8 cellular contexts compared by ENCODE assay signal in the genomic region with DNA sequence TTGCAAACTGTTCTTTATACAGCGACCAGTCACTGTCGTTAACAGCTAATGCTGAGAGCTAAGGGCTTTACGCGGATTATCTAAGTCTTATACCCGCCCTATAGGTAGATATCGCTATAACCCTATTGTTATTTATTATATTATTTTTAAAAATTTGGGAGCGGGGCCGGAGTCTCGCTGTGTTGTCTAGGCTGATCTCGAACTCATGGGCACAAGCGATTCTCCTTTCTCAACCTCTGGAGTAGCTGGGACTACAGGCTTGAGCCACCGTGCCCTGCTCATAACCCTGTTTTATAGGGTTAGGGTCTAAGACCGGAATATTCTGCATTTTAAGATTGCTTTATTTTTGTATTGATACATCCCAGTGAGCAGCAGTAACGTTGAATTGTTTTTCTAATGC. TPM values are rescaled to one million over a fixed set of nuclear protein-coding genes. Genes with fewer than 3 reads are reported as not detected.
A peak's percentile ranks its signal among the peaks of the same experiment; 100 is the strongest.
DNase-seq lines count a peak whose midpoint lies in the region; ATAC-seq, FAIRE-seq and TF ChIP-seq lines count a peak whose summit lies in the region.

No MANE protein-coding gene starts in this region.

- CTCF ChIA-PET in H1 (lab: Charles Lee; ENCODE audit: partially characterized antibody), result interaction anchor here (0.8 to 1.3 kb wide), 5 partner anchors 21 to 27 kb away, joined by 3 to 5 read pairs (median 3); no protein-coding TSS in a partner anchor

- TF ChIP-seq CTCF in CD14-positive monocyte (IDR thresholded peaks at IDR 0.05) (no peak), MM.1S (IDR thresholded peaks at IDR 0.05; ENCODE audit: low read length) (no peak), H1 (IDR thresholded peaks at IDR 0.05; ENCODE audit: control extremely low read depth in 1 of 3, insufficient read depth in 1 of 3, low read depth in 1 of 3, low read length in 3 of 3) (no peak), neural progenitor cell (IDR thresholded peaks at IDR 0.05) (no peak)

- H4K5ac ChIP-seq in H1 (ENCODE audit: insufficient read length, low read depth, low read length), result peak overlapping the region; percentile 86

- intact Hi-C loops in CD14-positive monocyte (cut with micrococcal nuclease), result no loop called here

- peak overlapping the region; percentile 68 for H3K4me2 ChIP-seq in MM.1S (ENCODE audit: low read depth, low read length)
- peak overlapping the region; percentile 88 to 95 for H3K4me2 ChIP-seq in H1 (ENCODE audit: insufficient read depth in 1 of 2, low read depth in 2 of 2, low read length in 2 of 2)
- H3K4me2 ChIP-seq in neural progenitor cell, result peak overlapping the region; percentile 98

- peak overlapping the region; percentile 93; the same call in 1 of the 2 replicates for H3K18ac ChIP-seq in H1 (ENCODE audit: extremely low read depth, low read length)

- H4K91ac ChIP-seq in H1 (replicated peaks; ENCODE audit: insufficient read length, low read length), result peak overlapping the region; percentile 90

- H2AFZ ChIP-seq in MM.1S (ENCODE audit: low read length) (peak overlapping the region; percentile 74; the same call in 1 of the 2 replicates), H1 (ENCODE audit: low read length) (no peak overlapping the region), neural progenitor cell (replicated peaks) (peak overlapping the region; percentile 96)

- H3K27me3 ChIP-seq in MM.1S (replicated peaks; ENCODE audit: insufficient read depth, low read length), result no peaks in the 10 kb centered on the region
- peaks cover 0 to 6% (median 0%) of the 10 kb centered on the region in 4 experiments; a peak in 2 of 7 replicates for H3K27me3 ChIP-seq in H1 (replicated peaks in 1 of 4; ENCODE audit: control insufficient read depth in 3 of 4, extremely low read depth in 1 of 4, insufficient read depth in 3 of 4, low read length in 3 of 4)
- H3K27me3 ChIP-seq in neural progenitor cell, result no peaks in the 10 kb centered on the region

- no peak overlapping the region for H2BK20ac ChIP-seq in H1 (ENCODE audit: low read length)

- H3K36me3 ChIP-seq in MM.1S (replicated peaks; ENCODE audit: insufficient read depth, low read length) (no peaks in the 10 kb centered on the region), H1 (ENCODE audit: control insufficient read depth in 2 of 4, insufficient read depth in 4 of 4, low read length in 3 of 4) (peaks cover 6 to 11% (median 8%) of the 10 kb centered on the region in 4 experiments; a peak in 6 of 8 replicates), neural progenitor cell (no peaks in the 10 kb centered on the region)

- H4K20me1 ChIP-seq in MM.1S (ENCODE audit: insufficient read depth, low read length) (no peaks in the 10 kb centered on the region), H1 (replicated peaks in 1 of 2; ENCODE audit: control insufficient read depth in 1 of 2, insufficient read depth in 2 of 2, low read length in 2 of 2) (peaks cover 0 to 5% of the 10 kb centered on the region in 2 experiments), neural progenitor cell (ENCODE audit: low read depth) (peaks cover 2% of the 10 kb centered on the region)

- H3F3A ChIP-seq in MM.1S (ENCODE audit: insufficient read depth, low read length) (no peaks in the 10 kb centered on the region), neural progenitor cell (ENCODE audit: low read depth) (no peaks in the 10 kb centered on the region)

- H2BK12ac ChIP-seq in H1 (ENCODE audit: low read depth, low read length), result no peak overlapping the region

- H3K23me2 ChIP-seq in H1 (ENCODE audit: low read depth, low read length), result peaks cover 11% of the 10 kb centered on the region

- H3K36me3 Mint-ChIP-seq in CD14-positive monocyte (peaks cover 16 to 26% of the 10 kb centered on the region in 2 donors), neural progenitor cell (peaks cover 22% of the 10 kb centered on the region)

- no peaks in the 10 kb centered on the region for H3K9me3 ChIP-seq in MM.1S (replicated peaks; ENCODE audit: insufficient read depth, low read length)
- H3K9me3 ChIP-seq in H1 (ENCODE audit: insufficient read depth in 2 of 2, low read depth in 1 of 2, low read length in 1 of 2), result peaks cover 10 to 11% of the 10 kb centered on the region in 2 experiments; a peak in 3 of 4 replicates
- H3K9me3 ChIP-seq in neural progenitor cell (ENCODE audit: low read depth), result no peaks in the 10 kb centered on the region

- no peak for ATAC-seq in GM18520 (IDR thresholded peaks at IDR 0.05; ENCODE audit: unreplicated experiment)

- no peak for TF ChIP-seq POLR2A in H1 (IDR thresholded peaks at IDR 0.05; ENCODE audit: control extremely low read depth in 1 of 2, low read depth in 2 of 2, low read length in 2 of 2)

- no peak for TF ChIP-seq RAD21 in H1 (IDR thresholded peaks at IDR 0.05 in 1 of 2, conservative IDR thresholded peaks at IDR 0.05 in 1 of 2; ENCODE audit: low read depth in 2 of 2, low read length in 2 of 2)

- H3K4me1 ChIP-seq in MM.1S (ENCODE audit: low read length) (peaks cover 4% of the 10 kb centered on the region; the same call in 1 of the 2 replicates), H1 (replicated peaks in 1 of 4; ENCODE audit: control insufficient read depth in 3 of 4, insufficient read depth in 4 of 4, low read length in 3 of 4) (peaks cover 0 to 8% (median 3%) of the 10 kb centered on the region in 4 experiments; a peak in 3 of 7 replicates), neural progenitor cell (peaks cover 9% of the 10 kb centered on the region)

- H3K4ac ChIP-seq in H1 (replicated peaks; ENCODE audit: insufficient read length, low read depth, low read length), result peak overlapping the region; percentile 53

- peak overlapping the region; percentile 100; the same call in 1 of the 2 replicates for H4K8ac ChIP-seq in H1 (ENCODE audit: extremely low read depth, insufficient read depth, low read length)

- no peak overlapping the region for H2AK5ac ChIP-seq in H1 (ENCODE audit: low read depth, low read length)

- H3K9me3 Mint-ChIP-seq in CD14-positive monocyte (peaks cover 0 to 4% (median 0%) of the 10 kb centered on the region in 7 donors), neural progenitor cell (peaks cover 17% of the 10 kb centered on the region)

- H2BK120ac ChIP-seq in H1 (replicated peaks; ENCODE audit: low read depth, low read length), result no peak overlapping the region

- DNase-seq in CD14-positive monocyte (ENCODE audit: low spot score) (no peak), MM.1S (no peak), H1 (ENCODE audit: low read depth in 1 of 2, low spot score in 2 of 2) (no peak), neural progenitor cell (ENCODE audit: low spot score) (no peak), NCI-H748 (lab: John Stamatoyannopoulos, UW; ENCODE audit: unreplicated experiment) (no peak), AG08395 (ENCODE audit: low spot score) (no peak)
- no peak for DNase-seq in stimulated activated CD4-positive, alpha-beta T cell treated with anti-CD3 and anti-CD28 coated beads, Interleukin-4, amount 100 ng/mL, for 4 hours

- H2BK15ac ChIP-seq in H1 (ENCODE audit: low read length), result no peak overlapping the region

- WGBS in H1 (ENCODE audit: extremely low coverage in 1 of 2, insufficient coverage in 1 of 2, insufficient read length in 1 of 2, insufficient replicate concordance in 2 of 2, low coverage in 1 of 2, low lambda C conversion rate in 2 of 2, missing lambda C conversion rate in 1 of 2), 2 experiments, result 31% methylated on average over 14 of the region's 14 CpGs; no CpG with 5 or more reads in 1 of the 2 experiments

- H2BK5ac ChIP-seq in H1 (ENCODE audit: low read depth, low read length), result peak overlapping the region; percentile 100

- TF ChIP-seq EP300 in H1 (IDR thresholded peaks at IDR 0.05; ENCODE audit: borderline replicate concordance in 1 of 2, low read depth in 2 of 2, low read length in 2 of 2), result no peak

- H3K79me1 ChIP-seq in H1 (ENCODE audit: low read depth, low read length), result peaks cover 16% of the 10 kb centered on the region

- peak overlapping the region; percentile 98 for H3K4me3 Mint-ChIP-seq in CD14-positive monocyte
- H3K4me3 Mint-ChIP-seq in neural progenitor cell, result peak overlapping the region; percentile 98

- H3K14ac ChIP-seq in H1 (ENCODE audit: insufficient read length), result no peak overlapping the region

- H3K79me2 ChIP-seq in MM.1S (ENCODE audit: low read length) (peaks cover 39% of the 10 kb centered on the region), H1 (ENCODE audit: control insufficient read depth in 1 of 2, insufficient read depth in 2 of 2, low read length in 2 of 2) (peaks cover 12 to 52% of the 10 kb centered on the region in 2 experiments), neural progenitor cell (ENCODE audit: low read depth) (peaks cover 65% of the 10 kb centered on the region)

- POLR2A ChIA-PET in H1 (lab: Charles Lee; ENCODE audit: partially characterized antibody), result interaction anchor here (0.8 to 6.9 kb wide), 23 partner anchors 8 to 75 kb away, joined by 3 to 54 read pairs (median 5); a partner anchor contains a TSS

- H3K27ac Mint-ChIP-seq in CD14-positive monocyte, result peak overlapping the region in 6 of 7 donors; percentile 82 to 97 (median 92)
- H3K27ac Mint-ChIP-seq in neural progenitor cell, result peak overlapping the region; percentile 99

- H3K27me3 Mint-ChIP-seq in CD14-positive monocyte (ENCODE audit: low read depth in 3 of 3) (peaks cover 0 to 2% (median 1%) of the 10 kb centered on the region in 3 donors), neural progenitor cell (ENCODE audit: insufficient read depth, low read depth) (peaks cover 11% of the 10 kb centered on the region)

- peak overlapping the region; percentile 70 for H3K56ac ChIP-seq in H1 (replicated peaks; ENCODE audit: insufficient read length, low read depth, low read length)

- H3K27ac ChIP-seq in MM.1S (ENCODE audit: low read length) (peak overlapping the region; percentile 68; the same call in 1 of the 2 replicates), H1 (ENCODE audit: low read depth, low read length) (peak overlapping the region; percentile 99; the same call in 1 of the 2 replicates), neural progenitor cell (no peak overlapping the region)

- H3K9me2 ChIP-seq in MM.1S (replicated peaks; ENCODE audit: insufficient read depth, low read length), result no peaks in the 10 kb centered on the region

- H3K4me1 Mint-ChIP-seq in CD14-positive monocyte, result peaks cover 45% of the 10 kb centered on the region
- peaks cover 12% of the 10 kb centered on the region for H3K4me1 Mint-ChIP-seq in neural progenitor cell

- no peak for FAIRE-seq in H1 (lab: Jason Lieb, UNC)

- H3K9ac ChIP-seq in MM.1S (ENCODE audit: low read length), result peak overlapping the region; percentile 90
- H3K9ac ChIP-seq in H1 (replicated peaks in 1 of 4; ENCODE audit: extremely low read depth in 1 of 4, low read depth in 3 of 4, low read length in 3 of 4), result peak overlapping the region; percentile 88 to 99 (median 99)
- peak overlapping the region; percentile 96 for H3K9ac ChIP-seq in neural progenitor cell

- peak overlapping the region; percentile 83 for H3K4me3 ChIP-seq in MM.1S (ENCODE audit: low read length)
- peak overlapping the region; percentile 77 to 97 (median 94) for H3K4me3 ChIP-seq in H1 (ENCODE audit: extremely low read depth in 1 of 4, insufficient read depth in 2 of 4, low read depth in 3 of 4, low read length in 4 of 4)
- H3K4me3 ChIP-seq in neural progenitor cell, result peak overlapping the region; percentile 98

- no peak overlapping the region for H3K23ac ChIP-seq in H1 (ENCODE audit: insufficient read length)

RNA-seq across cellular contexts. Expression of a gene that starts 24.7 kb away (rescaled TPM):
- 10 to 100 TPM; 63.7 to 83.7 TPM for polyA plus RNA-seq in CD14-positive monocyte
- total RNA-seq in H1 (2021; fragmentation: NEBNext Ultra II Directional; extraction: Animal tissue kit (Norgen Biotek cat#: 25700)), result 48.3 and 53.0 TPM in 2 replicates
- 110 and 155 TPM in 2 replicates for polyA plus RNA-seq in H1 (2011; rRNA removed)
- polyA plus RNA-seq in H1 (2011; cell fraction: cytosol; rRNA removed), result 106 TPM
- 160 TPM for polyA plus RNA-seq in H1 (2011; cell fraction: nucleus; rRNA removed)
- polyA plus RNA-seq in H1 (2012, experiment 1 of 2), result 35.4 to 56.5 TPM (median 53.7 TPM) in 4 replicates
- 59.8 TPM for polyA plus RNA-seq in H1 (2012, experiment 2 of 2)
- 47.6 TPM for polyA plus RNA-seq in H1 (2013, experiment 1 of 2)
- polyA plus RNA-seq in H1 (2013, experiment 2 of 2), result 46.6 TPM
- 44.0 and 65.5 TPM in 2 replicates for polyA minus RNA-seq in H1 (2011; rRNA and poly(A)+ RNA removed)
- polyA minus RNA-seq in H1 (2011; cell fraction: cytosol; rRNA and poly(A)+ RNA removed), result 40.0 TPM
- 30.4 TPM for polyA minus RNA-seq in H1 (2011; cell fraction: nucleus; rRNA and poly(A)+ RNA removed)
- total RNA-seq in neural progenitor cell (ENCODE audit: low replicate concordance), result 55.1 and 101 TPM in 2 replicates

RNA-seq across cellular contexts. Expression of a gene that starts 46.0 kb away (rescaled TPM):
- not detected for polyA plus RNA-seq in CD14-positive monocyte
- 69.9 and 76.0 TPM in 2 replicates for total RNA-seq in H1 (2021; fragmentation: NEBNext Ultra II Directional; extraction: Animal tissue kit (Norgen Biotek cat#: 25700))
- polyA plus RNA-seq in H1 (2011; rRNA removed), result 92.6 and 128 TPM in 2 replicates
- 67.3 TPM for polyA plus RNA-seq in H1 (2011; cell fraction: cytosol; rRNA removed)
- 98.2 TPM for polyA plus RNA-seq in H1 (2011; cell fraction: nucleus; rRNA removed)
- polyA plus RNA-seq in H1 (2012, experiment 1 of 2), result 57.0 to 79.5 TPM (median 70.2 TPM) in 4 replicates
- 80.6 TPM for polyA plus RNA-seq in H1 (2012, experiment 2 of 2)
- polyA plus RNA-seq in H1 (2013, experiment 1 of 2), result 57.0 TPM
- 59.8 TPM for polyA plus RNA-seq in H1 (2013, experiment 2 of 2)
- 32.9 and 39.2 TPM in 2 replicates for polyA minus RNA-seq in H1 (2011; rRNA and poly(A)+ RNA removed)
- 49.4 TPM for polyA minus RNA-seq in H1 (2011; cell fraction: cytosol; rRNA and poly(A)+ RNA removed)
- 43.7 TPM for polyA minus RNA-seq in H1 (2011; cell fraction: nucleus; rRNA and poly(A)+ RNA removed)
- 5.2 and 19.4 TPM in 2 replicates for total RNA-seq in neural progenitor cell (ENCODE audit: low replicate concordance)

RNA-seq across cellular contexts. Expression of a gene that starts 50.1 kb away (rescaled TPM):
- polyA plus RNA-seq in CD14-positive monocyte (not detected), H1 (2011; rRNA removed) (393 and 420 TPM in 2 replicates)
- total RNA-seq in H1 (2021; fragmentation: NEBNext Ultra II Directional; extraction: Animal tissue kit (Norgen Biotek cat#: 25700)), result 275 and 292 TPM in 2 replicates
- 210 TPM for polyA plus RNA-seq in H1 (2011; cell fraction: cytosol; rRNA removed)
- polyA plus RNA-seq in H1 (2011; cell fraction: nucleus; rRNA removed), result 252 TPM
- 287 to 415 TPM (median 389 TPM) in 4 replicates for polyA plus RNA-seq in H1 (2012, experiment 1 of 2)
- polyA plus RNA-seq in H1 (2012, experiment 2 of 2), result 421 TPM
- 211 TPM for polyA plus RNA-seq in H1 (2013, experiment 1 of 2)
- polyA plus RNA-seq in H1 (2013, experiment 2 of 2), result 208 TPM
- polyA minus RNA-seq in H1 (2011; rRNA and poly(A)+ RNA removed), result 165 and 205 TPM in 2 replicates
- 155 TPM for polyA minus RNA-seq in H1 (2011; cell fraction: cytosol; rRNA and poly(A)+ RNA removed)
- 91.3 TPM for polyA minus RNA-seq in H1 (2011; cell fraction: nucleus; rRNA and poly(A)+ RNA removed)
- 41.4 and 107 TPM in 2 replicates for total RNA-seq in neural progenitor cell (ENCODE audit: low replicate concordance)

RNA-seq across cellular contexts. Expression of a gene that starts 54.6 kb away (rescaled TPM):
- under 1 TPM in 1 of 2 donors, not detected in 1; 0.21 TPM for polyA plus RNA-seq in CD14-positive monocyte
- 2.0 and 2.2 TPM in 2 replicates for total RNA-seq in H1 (2021; fragmentation: NEBNext Ultra II Directional; extraction: Animal tissue kit (Norgen Biotek cat#: 25700))
- polyA plus RNA-seq in H1 (2011; rRNA removed), result 2.9 and 4.3 TPM in 2 replicates
- 3.7 TPM for polyA plus RNA-seq in H1 (2011; cell fraction: cytosol; rRNA removed)
- 7.6 TPM for polyA plus RNA-seq in H1 (2011; cell fraction: nucleus; rRNA removed)
- polyA plus RNA-seq in H1 (2012, experiment 1 of 2), result 1.8 to 3.0 TPM (median 2.2 TPM) in 4 replicates
- 1.8 TPM for polyA plus RNA-seq in H1 (2012, experiment 2 of 2)
- 1.2 TPM for polyA plus RNA-seq in H1 (2013, experiment 1 of 2)
- polyA plus RNA-seq in H1 (2013, experiment 2 of 2), result 1.5 TPM
- polyA minus RNA-seq in H1 (2011; rRNA and poly(A)+ RNA removed), result 3.3 and 5.0 TPM in 2 replicates
- 3.2 TPM for polyA minus RNA-seq in H1 (2011; cell fraction: cytosol; rRNA and poly(A)+ RNA removed)
- 4.5 TPM for polyA minus RNA-seq in H1 (2011; cell fraction: nucleus; rRNA and poly(A)+ RNA removed)
- total RNA-seq in neural progenitor cell (ENCODE audit: low replicate concordance), result 1.7 and 5.5 TPM in 2 replicates
